Comparison of ENCODE assay signal across 9 cellular contexts in genomic region chr4:112523764-112524505, GRCh38. TPM values are rescaled to one million over a fixed set of nuclear protein-coding genes. Genes with fewer than 3 reads are reported as not detected.
A peak's percentile ranks its signal among the peaks of the same experiment; 100 is the strongest.
DNase-seq lines count a peak whose midpoint lies in the region; ATAC-seq and TF ChIP-seq lines count a peak whose summit lies in the region.
"Had no signal": no experiment of that assay in that cellular context is flagged by ENCODE, and none has a peak within 500 bp of the region (broad histone marks: within the 10 kb centered on the region; RNA-seq: fewer than 3 reads in every experiment).

No MANE protein-coding gene starts in this region.

- in situ Hi-C loops in GM13977 (cut with MboI; ENCODE audit: low pct_unique_long_range_greater_than_20kb, low sequenced_read_pairs, unreplicated experiment) = loop anchor here (10.0 kb wide), 2 partner anchors 199 to 419 kb away; no protein-coding TSS in a partner anchor

- H3K4me1 ChIP-seq in lung (ENCODE audit: control insufficient read depth in 2 of 2, insufficient read depth in 2 of 2, low read length in 2 of 2) = peaks cover 0 to 7% of the 10 kb centered on the region in 2 donors

- no peaks in the 10 kb centered on the region for H3K36me3 Mint-ChIP-seq in WTC11

- POLR2A ChIA-PET in WTC11 (lab: Charles Lee) = interaction anchor here (0.6 kb wide), 1 partner anchor 189 kb away, joined by 5 read pairs; no protein-coding TSS in a partner anchor

- no peaks in the 10 kb centered on the region for H3K36me3 ChIP-seq in lung (ENCODE audit: control insufficient read depth in 2 of 2, insufficient read depth in 2 of 2, low read length in 2 of 2)

- H3K27me3 Mint-ChIP-seq in WTC11 (ENCODE audit: low read depth) = peaks cover 69% of the 10 kb centered on the region

- TF ChIP-seq CTCF in GM13977 (IDR thresholded peaks at IDR 0.05; ENCODE audit: extremely low read depth, insufficient read depth, missing control alignments) = peak; percentile 94
- TF ChIP-seq CTCF in WTC11 (IDR thresholded peaks at IDR 0.05) = peak; percentile 85
- peak; percentile 46 for TF ChIP-seq CTCF in cardiac fibroblast (IDR thresholded peaks at IDR 0.05; ENCODE audit: low read depth, low read length)
- TF ChIP-seq CTCF in lung (IDR thresholded peaks at IDR 0.05; ENCODE audit: control extremely low read depth, extremely low read depth) = peak; percentile 36

- CTCF ChIA-PET in WTC11 (lab: Charles Lee) = interaction anchor here (0.5 to 5.7 kb wide), 71 partner anchors 8 to 806 kb away, joined by 3 to 91 read pairs (median 4); partner anchors contain the start of genes AP1AR and NEUROG2

- H3K4me1 Mint-ChIP-seq in WTC11 = peaks cover 43% of the 10 kb centered on the region

- peaks cover 13% of the 10 kb centered on the region for H3K27me3 ChIP-seq in lung (ENCODE audit: control insufficient read depth, insufficient read depth)

- 2 to 3% methylated on average over 46 of the region's 46 CpGs for WGBS in lung, 2 donors

- peak; percentile 88 for DNase-seq in GM13977 (ENCODE audit: low spot score)
- DNase-seq in NCI-H1092 (lab: John Stamatoyannopoulos, UW) = peak; percentile 75
- DNase-seq in WTC11 (ENCODE audit: low spot score) = peak; percentile 96
- DNase-seq in cardiac fibroblast (ENCODE audit: low read depth in 2 of 2) = peak; percentile 26 to 27
- DNase-seq in lung (ENCODE audit: low spot score) = peak; percentile 47
- peak; percentile 38 to 54 for DNase-seq in stimulated activated CD8-positive, alpha-beta memory T cell treated with anti-CD3 and anti-CD28 coated beads, Interleukin-15, amount 100 ng/mL, for 4 hours (ENCODE audit: low read depth in 2 of 2)
- no peak for DNase-seq in middle frontal gyrus (ENCODE audit: extremely low spot score, low spot score)

- H3K9me3 Mint-ChIP-seq in WTC11 = no peaks in the 10 kb centered on the region

- no peak overlapping the region for H3K27ac ChIP-seq in lung (ENCODE audit: low read depth in 1 of 2, low read length in 1 of 2)

- H3K4me3 Mint-ChIP-seq in WTC11 = peak overlapping the region; percentile 85

- ATAC-seq in HG02610 (IDR thresholded peaks at IDR 0.05; ENCODE audit: unreplicated experiment) (peak; percentile 81), WTC11 (peak; percentile 87), lung (ENCODE audit: insufficient read depth, low FRiP score) (peak; percentile 80)

- H3K4me3 ChIP-seq in cardiac fibroblast (replicated peaks in 1 of 2; ENCODE audit: low read depth in 2 of 2, low read length in 2 of 2) (peak overlapping the region; percentile 28 to 39), lung (no peak overlapping the region)

- peaks cover 0 to 20% of the 10 kb centered on the region in 2 donors for H3K9me3 ChIP-seq in lung (ENCODE audit: control insufficient read depth in 2 of 2, insufficient read depth in 1 of 2, low read length in 1 of 2)

- H3K27ac Mint-ChIP-seq in WTC11 = no peak overlapping the region

TF ChIP-seq in WTC11, 78 proteins besides CTCF, POLR2A, EP300 and RAD21 (continues in another document):
- TF ChIP-seq ZNF138 (CRISPR knock-in tag; conservative IDR thresholded peaks at IDR 0.05) = no peak
- peak; percentile 67 for TF ChIP-seq MYBL2 (CRISPR knock-in tag; IDR thresholded peaks at IDR 0.05)
- TF ChIP-seq IRF1 (CRISPR knock-in tag; IDR thresholded peaks at IDR 0.05) = no peak
- peak; percentile 89; the same call in 1 of the 2 replicates for TF ChIP-seq FOXP1 (CRISPR knock-in tag; IDR thresholded peaks at IDR 0.05; ENCODE audit: borderline replicate concordance)
- TF ChIP-seq ZNF232 (CRISPR knock-in tag; IDR thresholded peaks at IDR 0.05) = peak; percentile 62
- TF ChIP-seq ARID4B (CRISPR knock-in tag; IDR thresholded peaks at IDR 0.05; ENCODE audit: borderline replicate concordance) = peak; percentile 59; the same call in 1 of the 2 replicates
- no peak for TF ChIP-seq GTF2I (CRISPR knock-in tag; conservative IDR thresholded peaks at IDR 0.05)
- no peak for TF ChIP-seq ZNF512 (CRISPR knock-in tag; IDR thresholded peaks at IDR 0.05; ENCODE audit: borderline replicate concordance)
- TF ChIP-seq AFF4 (CRISPR knock-in tag; IDR thresholded peaks at IDR 0.05; ENCODE audit: borderline replicate concordance) = peak; percentile 64; the same call in 1 of the 2 replicates
- 0 out of 2 replicates have a peak, but pooled peaks have one; percentile 40 for TF ChIP-seq E2F5 (CRISPR knock-in tag; IDR thresholded peaks at IDR 0.05)
- TF ChIP-seq SP1 (CRISPR knock-in tag; conservative IDR thresholded peaks at IDR 0.05) = peak; percentile 66

RNA-seq across cellular contexts. Expression of gene NEUROG2, which starts 8.0 kb away (rescaled TPM):
- total RNA-seq in WTC11 (2021) = 0.09 TPM in 2 of 3 replicates, not detected in the other
- not detected for total RNA-seq in lung
- polyA plus RNA-seq in lung = not detected
- total RNA-seq: pulmonary artery endothelial cell had no signal

Comparison
In these comparisons a context has a peak if more than half of its experiments do, and no peak if none do; other contexts are left out.
1. CTCF ChIP-seq: peak in every context shown above with its lines; median percentile 94 in GM13977; 85 in WTC11; 46 in cardiac fibroblast; 36 in lung.